ENCODE assay signal across 8 cellular contexts in the genomic region with DNA sequence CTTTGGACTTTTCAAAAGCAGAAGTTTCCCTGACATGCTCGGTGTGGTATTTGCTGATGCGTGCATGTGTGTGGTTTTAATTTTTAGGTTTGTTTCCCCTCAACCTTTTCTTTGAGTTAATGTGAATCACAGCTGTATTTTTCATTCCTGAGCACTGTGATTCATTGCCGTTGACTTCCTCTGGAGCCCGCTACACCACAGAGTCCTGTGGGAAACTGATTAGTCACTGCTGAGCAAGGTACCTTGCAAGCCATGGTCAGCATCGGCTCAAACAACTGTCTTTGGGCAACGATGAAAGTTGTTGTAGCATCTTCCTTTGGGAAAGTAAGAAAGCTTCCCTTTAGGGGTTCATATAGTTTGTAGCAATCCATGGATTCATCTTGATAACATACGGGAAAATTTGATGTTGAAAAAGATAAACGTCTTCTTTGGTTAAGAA. TPM values are rescaled to one million over a fixed set of nuclear protein-coding genes. Genes with fewer than 3 reads are reported as not detected.
DNase-seq lines count a peak whose midpoint lies in the region; ATAC-seq, FAIRE-seq and TF ChIP-seq lines count a peak whose summit lies in the region.

No MANE protein-coding gene starts in this region.

- peak in 1 of 3 experiments; percentile 24 for TF ChIP-seq CTCF in keratinocyte (optimal IDR thresholded peaks at IDR 0.05 in 1 of 3, IDR thresholded peaks at IDR 0.05 in 1 of 3, conservative IDR thresholded peaks at IDR 0.05 in 1 of 3; ENCODE audit: extremely low read depth in 1 of 3, insufficient read depth in 2 of 3, low read length in 3 of 3)

- no peaks in the 10 kb centered on the region for H3K9me1 ChIP-seq in keratinocyte (ENCODE audit: control insufficient read depth, extremely low read depth, insufficient read depth, low read length)

- no peaks in the 10 kb centered on the region for H3K27me3 ChIP-seq in keratinocyte (ENCODE audit: control insufficient read depth, extremely low read depth, insufficient read depth, low read length)

- no peak overlapping the region for H3K4me3 Mint-ChIP-seq in activated naive CD4-positive, alpha-beta T cell treated with anti-CD3 and anti-CD28 coated beads for 36 hours

- H3K4me2 ChIP-seq in keratinocyte (ENCODE audit: control insufficient read depth, extremely low read depth, insufficient read depth, low read depth, low read length), result peak overlapping the region; percentile 68

- peak overlapping the region; percentile 78 for H3K27ac ChIP-seq in keratinocyte (ENCODE audit: control insufficient read depth, insufficient read depth, low read length)

- H4K20me1 ChIP-seq in keratinocyte (ENCODE audit: control insufficient read depth, extremely low read depth, insufficient read depth, low read length), result no peaks in the 10 kb centered on the region

- CTCF ChIA-PET in activated naive CD4-positive, alpha-beta T cell treated with anti-CD3 and anti-CD28 coated beads for 36 hours (lab: Charles Lee), result interaction anchor here (1.0 kb wide), 1 partner anchor 8 kb away, joined by 3 read pairs; no protein-coding TSS in a partner anchor

- FAIRE-seq in keratinocyte (lab: Jason Lieb, UNC), result peak; percentile 98

- peaks cover 5% of the 10 kb centered on the region for H3K9me3 ChIP-seq in keratinocyte (ENCODE audit: control insufficient read depth, low read depth, low read length)

- H3K4me1 Mint-ChIP-seq in activated naive CD4-positive, alpha-beta T cell treated with anti-CD3 and anti-CD28 coated beads for 36 hours (ENCODE audit: low read depth), result peaks cover 3% of the 10 kb centered on the region

- peaks cover 38% of the 10 kb centered on the region for H3K4me1 ChIP-seq in keratinocyte (ENCODE audit: control insufficient read depth, extremely low read depth, insufficient read depth, low read length)

- peaks cover 3% of the 10 kb centered on the region for H3K9me3 Mint-ChIP-seq in activated naive CD4-positive, alpha-beta T cell treated with anti-CD3 and anti-CD28 coated beads for 36 hours

- no peaks in the 10 kb centered on the region for H3K79me2 ChIP-seq in keratinocyte (ENCODE audit: control insufficient read depth, insufficient read depth, low read length)

- no peak overlapping the region for H3K27ac Mint-ChIP-seq in activated naive CD4-positive, alpha-beta T cell treated with anti-CD3 and anti-CD28 coated beads for 36 hours

- H3K9ac ChIP-seq in keratinocyte (ENCODE audit: control insufficient read depth, extremely low read depth, insufficient read depth, low read length), result no peak overlapping the region

- H2AFZ ChIP-seq in keratinocyte (ENCODE audit: control insufficient read depth, low read length), result no peak overlapping the region

- H3K36me3 ChIP-seq in keratinocyte (ENCODE audit: control insufficient read depth in 2 of 2, extremely low read depth in 1 of 2, insufficient read depth in 2 of 2, low read length in 2 of 2), result no peaks in the 10 kb centered on the region

- DNase-seq in stimulated activated CD4-positive, alpha-beta T cell treated with anti-CD3 and anti-CD28 coated beads, Interleukin-15, amount 100 ng/mL, for 24 hours, result peak; percentile 16
- DNase-seq in stimulated activated CD4-positive, alpha-beta T cell treated with anti-CD3 and anti-CD28 coated beads, Interleukin-2, amount 100 ng/mL, for 48 hours, result no peak
- DNase-seq in astrocyte of the hippocampus (ENCODE audit: low read depth, low spot score) (peak; percentile 97), keratinocyte (ENCODE audit: low read depth, low spot score) (peak; percentile 77)
- no peak for DNase-seq in activated naive CD4-positive, alpha-beta T cell treated with anti-CD3 and anti-CD28 coated beads for 36 hours

- H3K27me3 Mint-ChIP-seq in activated naive CD4-positive, alpha-beta T cell treated with anti-CD3 and anti-CD28 coated beads for 36 hours (ENCODE audit: low read depth), result peaks cover 6% of the 10 kb centered on the region

- ATAC-seq in GM18909 (IDR thresholded peaks at IDR 0.05; ENCODE audit: poor library complexity, unreplicated experiment) (no peak), HG03520 (IDR thresholded peaks at IDR 0.05; ENCODE audit: unreplicated experiment) (no peak), GM18873 (IDR thresholded peaks at IDR 0.05; ENCODE audit: low FRiP score, unreplicated experiment) (no peak)

- H3K36me3 Mint-ChIP-seq in activated naive CD4-positive, alpha-beta T cell treated with anti-CD3 and anti-CD28 coated beads for 36 hours (ENCODE audit: low read depth), result no peaks in the 10 kb centered on the region

- intact Hi-C loops in activated naive CD4-positive, alpha-beta T cell treated with anti-CD3 and anti-CD28 coated beads for 36 hours (cut with micrococcal nuclease), result no loop called here

- no peak overlapping the region for H3K4me3 ChIP-seq in keratinocyte (ENCODE audit: control insufficient read depth in 2 of 3, extremely low read depth in 1 of 3, insufficient read depth in 2 of 3, low read depth in 1 of 3, low read length in 3 of 3)

- dilution Hi-C loops in keratinocyte (cut with MboI; ENCODE audit: extremely low pct_ligation_motif_present, low sequenced_read_pairs), result no loop called here

RNA-seq across cellular contexts. Expression of gene RIN2, which starts 57.5 kb away (rescaled TPM):
- 40.1 to 51.9 TPM (median 41.2 TPM) in 3 replicates for polyA plus RNA-seq in keratinocyte
- 23.9 TPM for polyA plus RNA-seq in keratinocyte (2011; ENCODE audit: low read depth)
- 24.1 and 30.0 TPM in 2 replicates for polyA plus RNA-seq in keratinocyte (2011; cell fraction: cytosol; rRNA removed)
- 46.3 and 52.2 TPM in 2 replicates for polyA plus RNA-seq in keratinocyte (2011; cell fraction: nucleus; rRNA removed)
- polyA plus RNA-seq in keratinocyte (2012; ENCODE audit: low replicate concordance), result 22.9 and 44.3 TPM in 2 replicates
- 73.2 to 137 TPM (median 135 TPM) in 3 replicates for polyA minus RNA-seq in keratinocyte
- polyA minus RNA-seq in keratinocyte (2011; cell fraction: cytosol; rRNA and poly(A)+ RNA removed), result 60.0 TPM
- 57.0 and 88.8 TPM in 2 replicates for polyA minus RNA-seq in keratinocyte (2011; cell fraction: nucleus; rRNA and poly(A)+ RNA removed)
- not detected for total RNA-seq in activated naive CD4-positive, alpha-beta T cell treated with anti-CD3 and anti-CD28 coated beads for 36 hours

Comparison
In these comparisons a context has a peak if more than half of its experiments do, and no peak if none do; other contexts are left out.
1. DNase-seq: peak in stimulated activated CD4-positive, alpha-beta T cell treated with anti-CD3 and anti-CD28 coated beads, Interleukin-15, amount 100 ng/mL, for 24 hours (single experiment), astrocyte of the hippocampus (single experiment) and keratinocyte (single experiment); none in stimulated activated CD4-positive, alpha-beta T cell treated with anti-CD3 and anti-CD28 coated beads, Interleukin-2, amount 100 ng/mL, for 48 hours (0 of 2) and activated naive CD4-positive, alpha-beta T cell treated with anti-CD3 and anti-CD28 coated beads for 36 hours (single experiment).